28 cellular contexts compared by ENCODE assay signal in genomic region chr9:37107701-37108100, GRCh38. TPM values are rescaled to one million over a fixed set of nuclear protein-coding genes. Genes with fewer than 3 reads are reported as not detected.
DNase-seq lines count a peak whose midpoint lies in the region; ATAC-seq and FAIRE-seq lines count a peak whose summit lies in the region.
"Had no signal": no experiment of that assay in that cellular context is flagged by ENCODE, and none has a peak within 500 bp of the region (broad histone marks: within the 10 kb centered on the region; RNA-seq: fewer than 3 reads in every experiment).

No MANE protein-coding gene starts in this region.

- peaks cover 31% of the 10 kb centered on the region for H3K4me1 Mint-ChIP-seq in activated naive CD4-positive, alpha-beta T cell treated with anti-CD3 and anti-CD28 coated beads, Interleukin-2, amount 10 ng/mL, durations not matched to agents 7 days and 5 days
- H3K4me1 Mint-ChIP-seq in activated T-helper 17 cell treated with anti-CD3 and anti-CD28 coated beads, Interleukin-2, amount 50 U/mL, for 72 hours: peaks cover 14% of the 10 kb centered on the region

- H3K9ac ChIP-seq in Karpas-422 (ENCODE audit: low read length): no peak overlapping the region; the same call in 1 of the 2 replicates
- H3K9ac ChIP-seq: KMS-11 had no signal

- H3K4me2 ChIP-seq in Karpas-422 (ENCODE audit: low read depth, low read length, poor library complexity, severe bottlenecking): no peak overlapping the region
- H3K4me2 ChIP-seq: KMS-11 had no signal

- H3K27ac Mint-ChIP-seq in activated naive CD4-positive, alpha-beta T cell treated with anti-CD3 and anti-CD28 coated beads, Interleukin-2, amount 10 ng/mL, durations not matched to agents 7 days and 5 days: peak overlapping the region; percentile 71
- H3K27ac Mint-ChIP-seq in activated T-helper 17 cell treated with anti-CD3 and anti-CD28 coated beads, Interleukin-2, amount 50 U/mL, for 72 hours: peak overlapping the region; percentile 17
- H3K27ac Mint-ChIP-seq: natural killer cell treated with Interleukin-12 subunit alpha and Interleukin-12 subunit beta and Interleukin-15 and Interleukin-18, amount 100 ng/mL, for 72 hours had no signal

- H4K20me1 ChIP-seq in Karpas-422 (ENCODE audit: insufficient read depth, low read depth, low read length): no peaks in the 10 kb centered on the region

- H3K36me3 Mint-ChIP-seq in activated naive CD4-positive, alpha-beta T cell treated with anti-CD3 and anti-CD28 coated beads, Interleukin-2, amount 10 ng/mL, durations not matched to agents 7 days and 5 days: peaks cover 14% of the 10 kb centered on the region
- no peaks in the 10 kb centered on the region for H3K36me3 Mint-ChIP-seq in activated T-helper 17 cell treated with anti-CD3 and anti-CD28 coated beads, Interleukin-2, amount 50 U/mL, for 72 hours (ENCODE audit: low read depth)

- peak overlapping the region; percentile 24 for H3K4me3 Mint-ChIP-seq in activated naive CD4-positive, alpha-beta T cell treated with anti-CD3 and anti-CD28 coated beads, Interleukin-2, amount 10 ng/mL, durations not matched to agents 7 days and 5 days
- peak overlapping the region; percentile 29 for H3K4me3 Mint-ChIP-seq in activated T-helper 17 cell treated with anti-CD3 and anti-CD28 coated beads, Interleukin-2, amount 50 U/mL, for 72 hours
- H3K4me3 Mint-ChIP-seq: natural killer cell treated with Interleukin-12 subunit alpha and Interleukin-12 subunit beta and Interleukin-15 and Interleukin-18, amount 100 ng/mL, for 72 hours had no signal

- H3K27me3 ChIP-seq in Karpas-422 (ENCODE audit: low read length): peaks cover 3% of the 10 kb centered on the region; the same call in 1 of the 2 replicates
- H3K27me3 ChIP-seq: colonic mucosa had no signal

- no peaks in the 10 kb centered on the region for H3K9me2 ChIP-seq in Karpas-422 (replicated peaks; ENCODE audit: insufficient read depth, low read length)

- 0 out of 2 replicates have a peak, but pooled peaks cover 4% of the 10 kb centered on the region for H3K9me3 ChIP-seq in Karpas-422 (ENCODE audit: low read length)
- H3K9me3 ChIP-seq: colonic mucosa, HAP-1, tibial artery had no signal

- H3K9me3 Mint-ChIP-seq in activated naive CD4-positive, alpha-beta T cell treated with anti-CD3 and anti-CD28 coated beads, Interleukin-2, amount 10 ng/mL, durations not matched to agents 7 days and 5 days: peaks cover 8% of the 10 kb centered on the region
- H3K9me3 Mint-ChIP-seq in activated T-helper 17 cell treated with anti-CD3 and anti-CD28 coated beads, Interleukin-2, amount 50 U/mL, for 72 hours: peaks cover 7% of the 10 kb centered on the region

- no peak overlapping the region for H3K4me3 ChIP-seq in Karpas-422 (ENCODE audit: low read length)
- H3K4me3 ChIP-seq: colonic mucosa, HAP-1, skin epidermis, stomach, tibial artery had no signal

- H3K4me1 ChIP-seq in Karpas-422 (ENCODE audit: low read length): peaks cover 10% of the 10 kb centered on the region
- H3K4me1 ChIP-seq: colonic mucosa, HAP-1, stomach, tibial artery had no signal

- 0 out of 2 replicates have a peak overlapping the region, but pooled peaks have one; percentile 12 for H2AFZ ChIP-seq in Karpas-422 (ENCODE audit: low read length)

- peak; percentile 34 for DNase-seq in activated naive CD4-positive, alpha-beta T cell treated with anti-CD3 and anti-CD28 coated beads, Interleukin-2, amount 10 ng/mL, durations not matched to agents 7 days and 5 days
- DNase-seq in activated naive CD4-positive, alpha-beta T cell treated with Interleukin-2 at 50 U/mL for 16 hours: no peak
- DNase-seq in Karpas-422: no peak
- DNase-seq in urothelium cell line (ENCODE audit: low spot score): no peak
- DNase-seq in stimulated activated CD8-positive, alpha-beta memory T cell treated with anti-CD3 and anti-CD28 coated beads, Interleukin-4, amount 100 ng/mL, for 48 hours: no peak
- no peak for DNase-seq in activated CD4-positive, CD25-positive, alpha-beta regulatory T cell treated with anti-CD3 and anti-CD28 coated beads, Interleukin-2, amount 50 U/mL, for 72 hours
- DNase-seq: activated CD4-positive, alpha-beta T cell treated with anti-CD3 and anti-CD28 coated beads for 48 hours; activated effector memory CD4-positive, alpha-beta T cell treated with anti-CD3 and anti-CD28 coated beads, Interleukin-2, amount 50 U/mL, for 16 hours; Calu3; colonic mucosa; DMS79 treated with DMSO at 0.1 percent for 48 hours; effector memory CD4-positive, alpha-beta T cell; erythroblast; GF-D8; kidney; midbrain; NCI-H1436; NCI-H446 treated with DMSO at 0.1 percent for 48 hours; stomach; tibial artery had no signal

- no peak overlapping the region for H3K27ac ChIP-seq in Karpas-422 (ENCODE audit: low read length)
- H3K27ac ChIP-seq: colonic mucosa, KMS-11, RWPE1, skin epidermis, stomach, tibial artery had no signal

- ATAC-seq in activated T-helper 17 cell treated with anti-CD3 and anti-CD28 coated beads, Interleukin-2, amount 50 U/mL, for 72 hours (replicated peaks): peak; percentile 39
- ATAC-seq: natural killer cell treated with Interleukin-12 subunit alpha and Interleukin-12 subunit beta and Interleukin-15 and Interleukin-18, amount 100 ng/mL, for 72 hours had no signal

- FAIRE-seq in urothelium cell line (lab: Jason Lieb, UNC): peak; percentile 9
- FAIRE-seq: GM18507, HTR-8/SVneo, kidney had no signal

- H3K36me3 ChIP-seq in Karpas-422 (ENCODE audit: insufficient read depth, low read length): no peaks in the 10 kb centered on the region
- H3K36me3 ChIP-seq: colonic mucosa, HAP-1, stomach, tibial artery had no signal

- peaks cover 11% of the 10 kb centered on the region for H3K27me3 Mint-ChIP-seq in activated naive CD4-positive, alpha-beta T cell treated with anti-CD3 and anti-CD28 coated beads, Interleukin-2, amount 10 ng/mL, durations not matched to agents 7 days and 5 days
- no peaks in the 10 kb centered on the region for H3K27me3 Mint-ChIP-seq in activated T-helper 17 cell treated with anti-CD3 and anti-CD28 coated beads, Interleukin-2, amount 50 U/mL, for 72 hours

- H3K79me2 ChIP-seq in Karpas-422 (ENCODE audit: low read length): no peaks in the 10 kb centered on the region

- CTCF ChIA-PET in activated naive CD4-positive, alpha-beta T cell treated with anti-CD3 and anti-CD28 coated beads, Interleukin-2, amount 10 ng/mL, durations not matched to agents 7 days and 5 days (lab: Charles Lee): interaction anchor here (1.1 kb wide), 1 partner anchor 10 kb away, joined by 3 read pairs; no protein-coding TSS in a partner anchor

RNA-seq across cellular contexts. Expression of gene ZCCHC7, which starts 12.7 kb away (rescaled TPM):
- 58.4 and 85.1 TPM in 2 replicates for total RNA-seq in Karpas-422 (2014; rRNA removed; shearing (Covaris generic); ENCODE audit: low replicate concordance)
- total RNA-seq in activated T-helper 17 cell treated with anti-CD3 and anti-CD28 coated beads, Interleukin-2, amount 50 U/mL, for 72 hours: 10 to 100 TPM; 19.8 to 27.3 TPM
